ENCODE assay signal across 10 cellular contexts in genomic region chr17:39606434-39607056, GRCh38. TPM values are rescaled to one million over a fixed set of nuclear protein-coding genes. Genes with fewer than 3 reads are reported as not detected.
DNase-seq lines count a peak whose midpoint lies in the region; ATAC-seq and TF ChIP-seq lines count a peak whose summit lies in the region.
"Had no signal": no experiment of that assay in that cellular context is flagged by ENCODE, and none has a peak within 500 bp of the region (broad histone marks: within the 10 kb centered on the region; RNA-seq: fewer than 3 reads in every experiment).

No MANE protein-coding gene starts in this region.

- H3K4me3 ChIP-seq in HEK293 (ENCODE audit: low read depth, low read length) (peak overlapping the region; percentile 22), iPS-11a (ENCODE audit: low read depth, low read length) (peak overlapping the region; percentile 13), sigmoid colon (peak overlapping the region in 3 of 4 donors; percentile 5 to 36 (median 20)), PC-9 (no peak overlapping the region)
- H3K4me3 ChIP-seq: colonic mucosa had no signal

- H2AFZ ChIP-seq in PC-9: no peak overlapping the region

- no peak for TF ChIP-seq POLR2A in sigmoid colon (IDR thresholded peaks at IDR 0.05)

- CTCF ChIA-PET in HEK293 (lab: Yijun Ruan, JAX) (interaction anchor here (1.0 to 3.0 kb wide), 3 partner anchors 13 to 30 kb away, joined by 3 to 41 read pairs (median 5); no protein-coding TSS in a partner anchor), PC-9 (lab: Charles Lee) (no interaction called here)

- H3F3A ChIP-seq in PC-9 (ENCODE audit: insufficient read depth, low read depth): no peaks in the 10 kb centered on the region

- H3K79me2 ChIP-seq in PC-9 (ENCODE audit: low read depth): no peaks in the 10 kb centered on the region

- DNase-seq in sigmoid colon (no peak), PC-9 (no peak), RPMI8226 (no peak)
- DNase-seq: colonic mucosa; DMS79; stimulated activated CD4-positive, alpha-beta T cell treated with anti-CD3 and anti-CD28 coated beads, Interleukin-1b, Interleukin-23, amount 100 ng/mL, for 48 hours had no signal

- no peak overlapping the region for H3K4me2 ChIP-seq in PC-9

- no peak for TF ChIP-seq CTCF in HEK293 (tag by site-specific recombination; IDR thresholded peaks at IDR 0.05)
- TF ChIP-seq CTCF in sigmoid colon (IDR thresholded peaks at IDR 0.05): no peak
- TF ChIP-seq CTCF in PC-9 (conservative IDR thresholded peaks at IDR 0.05): no peak

- TF ChIP-seq EP300 in sigmoid colon (IDR thresholded peaks at IDR 0.05): no peak

- H3K4me1 ChIP-seq in HEK293 (ENCODE audit: control insufficient read depth, insufficient read depth, low read length): peaks cover 24% of the 10 kb centered on the region
- peaks cover 2 to 37% (median 33%) of the 10 kb centered on the region in 4 donors for H3K4me1 ChIP-seq in sigmoid colon
- no peaks in the 10 kb centered on the region for H3K4me1 ChIP-seq in PC-9 (replicated peaks; ENCODE audit: insufficient read depth)
- H3K4me1 ChIP-seq: colonic mucosa had no signal

- no peaks in the 10 kb centered on the region for H3K36me3 ChIP-seq in HEK293 (ENCODE audit: control insufficient read depth in 2 of 2, insufficient read depth in 1 of 2, low read length in 2 of 2)
- H3K36me3 ChIP-seq in sigmoid colon: no peaks in the 10 kb centered on the region
- no peaks in the 10 kb centered on the region for H3K36me3 ChIP-seq in PC-9 (ENCODE audit: low read depth)
- H3K36me3 ChIP-seq: colonic mucosa had no signal

- no peaks in the 10 kb centered on the region for H3K9me2 ChIP-seq in PC-9 (ENCODE audit: insufficient read depth)

- peak; percentile 16; the same call in 2 of the 3 replicates for ATAC-seq in SK-N-SH treated with all-trans-retinoic acid at 6 μM for 48 hours
- no peak for ATAC-seq in GM21390 (IDR thresholded peaks at IDR 0.05; ENCODE audit: unreplicated experiment)

- no peaks in the 10 kb centered on the region for H4K20me1 ChIP-seq in PC-9 (ENCODE audit: insufficient read depth)

- intact Hi-C loops in sigmoid colon (cut with DNase I) (no loop called here), PC-9 (cut with micrococcal nuclease; ENCODE audit: unreplicated experiment) (no loop called here)

- H3K27me3 ChIP-seq in sigmoid colon: peaks cover 53 to 86% (median 75%) of the 10 kb centered on the region in 3 donors
- H3K27me3 ChIP-seq in PC-9 (ENCODE audit: insufficient read depth, low read depth): peaks cover 65% of the 10 kb centered on the region

- POLR2A ChIA-PET in HEK293 (lab: Yijun Ruan, JAX) (interaction anchor here (0.8 to 1.3 kb wide), 2 partner anchors 12 to 22 kb away, joined by 3 read pairs; no protein-coding TSS in a partner anchor), PC-9 (lab: Charles Lee; ENCODE audit: unreplicated experiment) (no interaction called here)

- no TSS peak for BruUV-seq in PC-9 (replicated peaks; lab: Mats Ljungman, UMichigan)

- WGBS in sigmoid colon, 2 donors: 2% methylated on average over 66 of the region's 66 CpGs

- H3K9me3 ChIP-seq in HEK293 (ENCODE audit: control insufficient read depth, insufficient read depth, low read depth, low read length) (no peaks in the 10 kb centered on the region), sigmoid colon (no peaks in the 10 kb centered on the region), PC-9 (ENCODE audit: insufficient read depth, low read depth) (no peaks in the 10 kb centered on the region)
- H3K9me3 ChIP-seq: colonic mucosa had no signal

- no peak overlapping the region for H3K27ac ChIP-seq in HEK293 (ENCODE audit: extremely low read depth, low read depth, low read length)
- no peak overlapping the region for H3K27ac ChIP-seq in sigmoid colon
- no peak overlapping the region for H3K27ac ChIP-seq in PC-9
- H3K27ac ChIP-seq: colonic mucosa had no signal

TF ChIP-seq in HEK293, 187 proteins besides CTCF, POLR2A, EP300 and RAD21 (continues in another document):
- TF ChIP-seq ZNF335 (tag by site-specific recombination; conservative IDR thresholded peaks at IDR 0.05): peak; percentile 98
- no peak for TF ChIP-seq ZBTB1 (tag by site-specific recombination; IDR thresholded peaks at IDR 0.05)
- TF ChIP-seq ZSCAN30 (tag by site-specific recombination; IDR thresholded peaks at IDR 0.05): peak; percentile 37; the same call in 1 of the 2 replicates
- no peak for TF ChIP-seq GLI4 (tag by site-specific recombination; IDR thresholded peaks at IDR 0.05)
- TF ChIP-seq SCRT1 (tag by site-specific recombination; IDR thresholded peaks at IDR 0.05; ENCODE audit: borderline replicate concordance): no peak
- TF ChIP-seq SP2 (tag by site-specific recombination; IDR thresholded peaks at IDR 0.05): peak; percentile 25; the same call in 1 of the 2 replicates
- TF ChIP-seq ZNF10 (tag by site-specific recombination; IDR thresholded peaks at IDR 0.05): no peak
- peak; percentile 52 for TF ChIP-seq SP3 (tag by site-specific recombination; IDR thresholded peaks at IDR 0.05)
- TF ChIP-seq ZNF391 (tag by site-specific recombination; IDR thresholded peaks at IDR 0.05; ENCODE audit: borderline replicate concordance, low read depth): no peak
- TF ChIP-seq ZNF776 (tag by site-specific recombination; IDR thresholded peaks at IDR 0.05; ENCODE audit: borderline replicate concordance): no peak
- TF ChIP-seq ZNF792 (tag by site-specific recombination; IDR thresholded peaks at IDR 0.05): no peak
- no peak for TF ChIP-seq ZNF140 (tag by site-specific recombination; IDR thresholded peaks at IDR 0.05)
- TF ChIP-seq BCL11A (tag by site-specific recombination; IDR thresholded peaks at IDR 0.05; ENCODE audit: low read depth): no peak
- TF ChIP-seq YY1 (tag by site-specific recombination; IDR thresholded peaks at IDR 0.05): no peak

TF ChIP-seq in SK-N-SH treated with all-trans-retinoic acid at 6 μM for 48 hours, 23 proteins besides CTCF, POLR2A, EP300 and RAD21:
- no peak for TF ChIP-seq ARNTL (CRISPR knock-in tag; IDR thresholded peaks at IDR 0.05; ENCODE audit: borderline replicate concordance, low read depth)
- no peak for TF ChIP-seq PATZ1 (CRISPR knock-in tag; IDR thresholded peaks at IDR 0.05; ENCODE audit: borderline replicate concordance)
- TF ChIP-seq ISL1 (CRISPR knock-in tag; IDR thresholded peaks at IDR 0.05): no peak
- no peak for TF ChIP-seq ZFP30 (CRISPR knock-in tag; IDR thresholded peaks at IDR 0.05)
- no peak for TF ChIP-seq ZFP3 (CRISPR knock-in tag; IDR thresholded peaks at IDR 0.05)
- no peak for TF ChIP-seq TOX (CRISPR knock-in tag; IDR thresholded peaks at IDR 0.05; ENCODE audit: borderline replicate concordance)
- no peak for TF ChIP-seq ESRRG (CRISPR knock-in tag; IDR thresholded peaks at IDR 0.05)
- no peak for TF ChIP-seq CREB5 (CRISPR knock-in tag; IDR thresholded peaks at IDR 0.05; ENCODE audit: low read depth)
- TF ChIP-seq BACH2 (CRISPR knock-in tag; IDR thresholded peaks at IDR 0.05; ENCODE audit: borderline replicate concordance): no peak

RNA-seq across cellular contexts. Expression of gene NEUROD2, which starts 1.2 kb away (rescaled TPM):
- total RNA-seq in sigmoid colon: under 1 TPM in 1 of 4 donors, not detected in 3; 0.33 TPM
- 1 to 10 TPM in 1 of 3 donors, under 1 TPM in 1, not detected in 1; 0.23 to 1.2 TPM for polyA plus RNA-seq in sigmoid colon
- not detected in 2 replicates for total RNA-seq in PC-9 (2021)
- total RNA-seq: colonic mucosa had no signal

RNA-seq across cellular contexts. Expression of gene PPP1R1B, which starts 20.2 kb away (rescaled TPM):
- total RNA-seq in sigmoid colon (10 to 100 TPM in 1 of 4 donors, 1 to 10 TPM in 3; 4.2 to 12.1 (median 7.2) TPM), PC-9 (2021) (not detected in 2 replicates)
- 100 to 1,000 TPM; 255 to 280 (median 273) TPM for polyA plus RNA-seq in sigmoid colon

RNA-seq across cellular contexts. Expression of gene STARD3, which starts 30.4 kb away (rescaled TPM):
- total RNA-seq in sigmoid colon (10 to 100 TPM; 35.3 to 44.1 (median 37.6) TPM), PC-9 (2021) (47.7 and 55.9 TPM in 2 replicates)
- 10 to 100 TPM; 21.0 to 59.2 (median 25.0) TPM for polyA plus RNA-seq in sigmoid colon

RNA-seq across cellular contexts. Expression of gene TCAP, which starts 58.6 kb away (rescaled TPM):
- under 1 TPM in 3 of 4 donors, not detected in 1; 0.49 to 0.71 (median 0.68) TPM for total RNA-seq in sigmoid colon
- 1 to 10 TPM; 1.4 to 3.5 (median 3.0) TPM for polyA plus RNA-seq in sigmoid colon
- total RNA-seq in PC-9 (2021): 1.2 and 1.6 TPM in 2 replicates

Comparison
In these comparisons a context has a peak if more than half of its experiments do, and no peak if none do; other contexts are left out.
1. Of the 2 proteins assayed by ChIP-seq in both HEK293 and SK-N-SH treated with all-trans-retinoic acid at 6 μM for 48 hours: peak only in HEK293: PATZ1; only in SK-N-SH treated with all-trans-retinoic acid at 6 μM for 48 hours: none; in both: none; in neither: 1.